Comparison of ENCODE assay signal across 2 cellular contexts in the genomic region with DNA sequence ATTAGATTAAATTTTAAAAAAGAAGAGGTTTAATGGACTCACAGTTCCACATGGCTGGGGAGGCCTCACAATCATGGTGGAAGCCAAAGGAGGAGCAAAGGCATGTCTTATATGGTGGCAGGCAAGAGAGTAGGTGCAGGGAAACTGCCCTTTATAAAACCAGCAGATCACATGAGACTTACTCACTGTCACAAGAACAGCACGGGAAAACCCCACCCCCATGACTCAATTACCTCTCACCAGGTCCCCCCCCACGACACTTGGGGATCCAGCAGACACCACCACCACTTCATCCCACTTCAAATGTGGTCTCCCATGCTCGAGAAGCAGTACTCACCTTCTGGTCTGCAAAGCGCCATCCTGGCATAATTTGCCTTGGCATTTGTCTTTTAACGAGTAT.
TF ChIP-seq lines count a peak whose summit lies in the region.

No MANE protein-coding gene starts in this region.

TF ChIP-seq in GM23338, 12 proteins besides CTCF, POLR2A, EP300 and RAD21:
- TF ChIP-seq EZH2 (IDR thresholded peaks at IDR 0.05; ENCODE audit: low read depth, unreplicated experiment) = no peak
- TF ChIP-seq, protein P1, sequence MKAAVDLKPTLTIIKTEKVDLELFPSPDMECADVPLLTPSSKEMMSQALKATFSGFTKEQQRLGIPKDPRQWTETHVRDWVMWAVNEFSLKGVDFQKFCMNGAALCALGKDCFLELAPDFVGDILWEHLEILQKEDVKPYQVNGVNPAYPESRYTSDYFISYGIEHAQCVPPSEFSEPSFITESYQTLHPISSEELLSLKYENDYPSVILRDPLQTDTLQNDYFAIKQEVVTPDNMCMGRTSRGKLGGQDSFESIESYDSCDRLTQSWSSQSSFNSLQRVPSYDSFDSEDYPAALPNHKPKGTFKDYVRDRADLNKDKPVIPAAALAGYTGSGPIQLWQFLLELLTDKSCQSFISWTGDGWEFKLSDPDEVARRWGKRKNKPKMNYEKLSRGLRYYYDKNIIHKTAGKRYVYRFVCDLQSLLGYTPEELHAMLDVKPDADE (IDR thresholded peaks at IDR 0.05) = no peak
- TF ChIP-seq POLR2AphosphoS5 (IDR thresholded peaks at IDR 0.05; ENCODE audit: low read depth) = no peak
- no peak for TF ChIP-seq ZNF331 (CRISPR knock-in tag; IDR thresholded peaks at IDR 0.05; ENCODE audit: low read depth)
- no peak for TF ChIP-seq ZNF114 (CRISPR knock-in tag; IDR thresholded peaks at IDR 0.05)
- TF ChIP-seq STAT1 (IDR thresholded peaks at IDR 0.05; ENCODE audit: unreplicated experiment) = no peak
- TF ChIP-seq NANOG (IDR thresholded peaks at IDR 0.05; ENCODE audit: borderline replicate concordance) = no peak

TF ChIP-seq in liver, 16 proteins besides CTCF, POLR2A, EP300 and RAD21:
- TF ChIP-seq HNF4G (IDR thresholded peaks at IDR 0.05) (no peak), SP1 (IDR thresholded peaks at IDR 0.05) (no peak), ATF3 (IDR thresholded peaks at IDR 0.05) (no peak), NR2F2 (IDR thresholded peaks at IDR 0.05) (no peak), YY1 (IDR thresholded peaks at IDR 0.05) (no peak), TAF1 (conservative IDR thresholded peaks at IDR 0.05) (no peak), EGR1 (IDR thresholded peaks at IDR 0.05; ENCODE audit: low read depth in 2 of 2) (no peak), HNF4A (conservative IDR thresholded peaks at IDR 0.05) (no peak), GABPA (IDR thresholded peaks at IDR 0.05 in 1 of 2, conservative IDR thresholded peaks at IDR 0.05 in 1 of 2) (no peak)
- TF ChIP-seq, protein P2, sequence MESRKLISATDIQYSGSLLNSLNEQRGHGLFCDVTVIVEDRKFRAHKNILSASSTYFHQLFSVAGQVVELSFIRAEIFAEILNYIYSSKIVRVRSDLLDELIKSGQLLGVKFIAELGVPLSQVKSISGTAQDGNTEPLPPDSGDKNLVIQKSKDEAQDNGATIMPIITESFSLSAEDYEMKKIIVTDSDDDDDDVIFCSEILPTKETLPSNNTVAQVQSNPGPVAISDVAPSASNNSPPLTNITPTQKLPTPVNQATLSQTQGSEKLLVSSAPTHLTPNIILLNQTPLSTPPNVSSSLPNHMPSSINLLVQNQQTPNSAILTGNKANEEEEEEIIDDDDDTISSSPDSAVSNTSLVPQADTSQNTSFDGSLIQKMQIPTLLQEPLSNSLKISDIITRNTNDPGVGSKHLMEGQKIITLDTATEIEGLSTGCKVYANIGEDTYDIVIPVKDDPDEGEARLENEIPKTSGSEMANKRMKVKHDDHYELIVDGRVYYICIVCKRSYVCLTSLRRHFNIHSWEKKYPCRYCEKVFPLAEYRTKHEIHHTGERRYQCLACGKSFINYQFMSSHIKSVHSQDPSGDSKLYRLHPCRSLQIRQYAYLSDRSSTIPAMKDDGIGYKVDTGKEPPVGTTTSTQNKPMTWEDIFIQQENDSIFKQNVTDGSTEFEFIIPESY (IDR thresholded peaks at IDR 0.05) = no peak
- TF ChIP-seq, protein P3, sequence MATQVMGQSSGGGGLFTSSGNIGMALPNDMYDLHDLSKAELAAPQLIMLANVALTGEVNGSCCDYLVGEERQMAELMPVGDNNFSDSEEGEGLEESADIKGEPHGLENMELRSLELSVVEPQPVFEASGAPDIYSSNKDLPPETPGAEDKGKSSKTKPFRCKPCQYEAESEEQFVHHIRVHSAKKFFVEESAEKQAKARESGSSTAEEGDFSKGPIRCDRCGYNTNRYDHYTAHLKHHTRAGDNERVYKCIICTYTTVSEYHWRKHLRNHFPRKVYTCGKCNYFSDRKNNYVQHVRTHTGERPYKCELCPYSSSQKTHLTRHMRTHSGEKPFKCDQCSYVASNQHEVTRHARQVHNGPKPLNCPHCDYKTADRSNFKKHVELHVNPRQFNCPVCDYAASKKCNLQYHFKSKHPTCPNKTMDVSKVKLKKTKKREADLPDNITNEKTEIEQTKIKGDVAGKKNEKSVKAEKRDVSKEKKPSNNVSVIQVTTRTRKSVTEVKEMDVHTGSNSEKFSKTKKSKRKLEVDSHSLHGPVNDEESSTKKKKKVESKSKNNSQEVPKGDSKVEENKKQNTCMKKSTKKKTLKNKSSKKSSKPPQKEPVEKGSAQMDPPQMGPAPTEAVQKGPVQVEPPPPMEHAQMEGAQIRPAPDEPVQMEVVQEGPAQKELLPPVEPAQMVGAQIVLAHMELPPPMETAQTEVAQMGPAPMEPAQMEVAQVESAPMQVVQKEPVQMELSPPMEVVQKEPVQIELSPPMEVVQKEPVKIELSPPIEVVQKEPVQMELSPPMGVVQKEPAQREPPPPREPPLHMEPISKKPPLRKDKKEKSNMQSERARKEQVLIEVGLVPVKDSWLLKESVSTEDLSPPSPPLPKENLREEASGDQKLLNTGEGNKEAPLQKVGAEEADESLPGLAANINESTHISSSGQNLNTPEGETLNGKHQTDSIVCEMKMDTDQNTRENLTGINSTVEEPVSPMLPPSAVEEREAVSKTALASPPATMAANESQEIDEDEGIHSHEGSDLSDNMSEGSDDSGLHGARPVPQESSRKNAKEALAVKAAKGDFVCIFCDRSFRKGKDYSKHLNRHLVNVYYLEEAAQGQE (IDR thresholded peaks at IDR 0.05) = no peak
